In the genomic region with DNA sequence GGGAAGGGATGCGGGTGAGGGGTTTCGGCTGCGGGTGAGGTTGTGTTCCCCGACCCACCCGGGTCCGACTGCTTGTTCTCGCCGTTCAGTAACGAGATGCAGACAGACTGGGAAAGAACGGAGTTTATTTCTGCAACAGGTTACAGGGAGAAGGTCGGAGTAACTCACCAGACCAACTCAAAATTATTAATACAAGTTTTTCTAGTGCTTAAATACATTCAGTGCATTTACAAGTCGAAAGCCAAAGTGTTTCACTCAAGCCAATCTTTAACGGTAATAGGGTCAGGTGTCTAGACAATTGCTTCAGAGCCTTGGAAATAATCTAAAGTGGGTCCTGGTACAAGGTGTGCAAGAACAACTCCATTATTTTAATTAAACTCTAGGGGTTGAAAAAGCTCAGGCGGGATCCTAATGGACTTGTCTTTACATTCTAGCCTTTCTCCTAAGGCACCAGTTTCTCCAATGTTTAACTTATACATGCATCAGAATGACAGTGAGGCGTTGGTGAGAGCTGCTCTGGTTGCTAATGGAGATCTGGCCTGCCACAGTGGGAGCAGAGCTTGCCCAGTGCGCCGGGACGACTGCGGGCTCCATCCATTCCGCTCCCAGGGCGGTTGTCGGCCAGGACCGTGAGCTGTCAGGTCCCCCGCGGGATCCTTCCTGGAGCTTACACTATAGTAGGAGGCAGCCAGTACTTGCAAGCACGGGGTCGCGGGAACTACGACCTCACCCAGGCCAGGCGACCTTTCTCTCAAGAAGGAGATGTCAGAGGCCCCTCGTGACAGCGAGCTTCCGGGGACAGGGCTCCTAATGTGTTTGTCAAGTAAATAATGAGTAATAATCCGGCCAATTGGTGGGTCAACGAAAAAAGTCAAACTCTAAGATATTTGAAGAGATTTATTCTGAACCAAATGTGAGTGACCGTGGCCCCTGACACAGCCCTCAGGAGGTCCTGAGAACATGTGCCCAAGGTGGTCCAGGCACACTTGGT, we compare ENCODE assay signal across 8 cellular contexts. TPM values are rescaled to one million over a fixed set of nuclear protein-coding genes. Genes with fewer than 3 reads are reported as not detected.
A peak's percentile ranks its signal among the peaks of the same experiment; 100 is the strongest.
DNase-seq lines count a peak whose midpoint lies in the region; ATAC-seq and TF ChIP-seq lines count a peak whose summit lies in the region.

No MANE protein-coding gene starts in this region.

- H3K4me1 Mint-ChIP-seq in progenitor cell of endocrine pancreas (ENCODE audit: low read depth): peaks cover 40% of the 10 kb centered on the region

- intact Hi-C loops in left ventricle myocardium superior (cut with micrococcal nuclease): no loop called here

- no peaks in the 10 kb centered on the region for H3K9me3 Mint-ChIP-seq in activated naive CD4-positive, alpha-beta T cell treated with anti-CD3 and anti-CD28 coated beads, Interleukin-2, amount 50 U/mL, for 72 hours
- no peaks in the 10 kb centered on the region for H3K9me3 Mint-ChIP-seq in progenitor cell of endocrine pancreas (ENCODE audit: low read depth)

- peak overlapping the region; percentile 95 to 97 for H3K27ac Mint-ChIP-seq in activated naive CD4-positive, alpha-beta T cell treated with anti-CD3 and anti-CD28 coated beads, Interleukin-2, amount 50 U/mL, for 72 hours
- H3K27ac Mint-ChIP-seq in progenitor cell of endocrine pancreas: peak overlapping the region; percentile 99

- H3K4me3 Mint-ChIP-seq in progenitor cell of endocrine pancreas (ENCODE audit: low read depth): peak overlapping the region; percentile 95

- H3K27me3 Mint-ChIP-seq in progenitor cell of endocrine pancreas: no peaks in the 10 kb centered on the region

- TF ChIP-seq CTCF in GM12875 (IDR thresholded peaks at IDR 0.05; ENCODE audit: borderline replicate concordance, insufficient read depth, low read depth, low read length): no peak
- TF ChIP-seq CTCF in progenitor cell of endocrine pancreas (IDR thresholded peaks at IDR 0.05; ENCODE audit: unreplicated experiment): no peak
- TF ChIP-seq CTCF in GM13977 (IDR thresholded peaks at IDR 0.05; ENCODE audit: extremely low read depth, insufficient read depth, missing control alignments): no peak

- no peak for DNase-seq in activated naive CD4-positive, alpha-beta T cell treated with anti-CD3 and anti-CD28 coated beads, Interleukin-2, amount 50 U/mL, for 72 hours (ENCODE audit: low spot score in 2 of 2)
- DNase-seq in left ventricle myocardium superior: peak; percentile 48
- DNase-seq in progenitor cell of endocrine pancreas (ENCODE audit: low spot score, unreplicated experiment): peak; percentile 17
- no peak for DNase-seq in NOMO-1 (lab: John Stamatoyannopoulos, UW; ENCODE audit: unreplicated experiment in 2 of 2)
- no peak for DNase-seq in GM13977 (ENCODE audit: low spot score)

- in situ Hi-C loops in GM13977 (cut with MboI; ENCODE audit: low pct_unique_long_range_greater_than_20kb, low sequenced_read_pairs, unreplicated experiment): no loop called here

- peaks cover 15 to 16% of the 10 kb centered on the region in 2 donors for H3K36me3 Mint-ChIP-seq in activated naive CD4-positive, alpha-beta T cell treated with anti-CD3 and anti-CD28 coated beads, Interleukin-2, amount 50 U/mL, for 72 hours
- H3K36me3 Mint-ChIP-seq in progenitor cell of endocrine pancreas (ENCODE audit: insufficient read depth): peaks cover 4% of the 10 kb centered on the region

- peak overlapping the region; percentile 82 for H3K4me3 ChIP-seq in GM12875 (ENCODE audit: low read depth, low read length)

- ATAC-seq in HG02840 (IDR thresholded peaks at IDR 0.05; ENCODE audit: low FRiP score, unreplicated experiment) (peak; percentile 23), left ventricle myocardium superior (peak; percentile 10)
- no peak for ATAC-seq in activated naive CD4-positive, alpha-beta T cell treated with anti-CD3 and anti-CD28 coated beads, Interleukin-2, amount 50 U/mL, for 72 hours
- ATAC-seq in activated CD4-positive, CD25-positive, alpha-beta regulatory T cell treated with anti-CD3 and anti-CD28 coated beads, Interleukin-2, amount 50 U/mL, for 24 hours: no peak

RNA-seq across cellular contexts. Expression of a gene that starts 0.8 kb away (rescaled TPM):
- total RNA-seq in activated naive CD4-positive, alpha-beta T cell treated with anti-CD3 and anti-CD28 coated beads, Interleukin-2, amount 50 U/mL, for 72 hours: 10 to 100 TPM; 59.5 to 67.6 TPM
- 333 TPM for total RNA-seq in left ventricle myocardium superior
- 90.6 and 92.3 TPM in 2 replicates for total RNA-seq in progenitor cell of endocrine pancreas

RNA-seq across cellular contexts. Expression of a gene that starts 4.1 kb away (rescaled TPM):
- total RNA-seq in activated naive CD4-positive, alpha-beta T cell treated with anti-CD3 and anti-CD28 coated beads, Interleukin-2, amount 50 U/mL, for 72 hours: 1 to 10 TPM; 1.0 to 1.5 TPM
- total RNA-seq in left ventricle myocardium superior (0.92 TPM), progenitor cell of endocrine pancreas (0.60 and 0.78 TPM in 2 replicates)

RNA-seq across cellular contexts. Expression of a gene that starts 32.1 kb away (rescaled TPM):
- under 1 TPM; 0.34 to 0.70 TPM for total RNA-seq in activated naive CD4-positive, alpha-beta T cell treated with anti-CD3 and anti-CD28 coated beads, Interleukin-2, amount 50 U/mL, for 72 hours
- total RNA-seq in left ventricle myocardium superior: 0.17 TPM
- 2.3 and 2.5 TPM in 2 replicates for total RNA-seq in progenitor cell of endocrine pancreas

Comparison
In these comparisons a context has a peak if more than half of its experiments do, and no peak if none do; other contexts are left out.
1. ATAC-seq: peak in HG02840 (single experiment) and left ventricle myocardium superior (single experiment); none in activated naive CD4-positive, alpha-beta T cell treated with anti-CD3 and anti-CD28 coated beads, Interleukin-2, amount 50 U/mL, for 72 hours (0 of 2) and activated CD4-positive, CD25-positive, alpha-beta regulatory T cell treated with anti-CD3 and anti-CD28 coated beads, Interleukin-2, amount 50 U/mL, for 24 hours (0 of 2).
2. DNase-seq: peak in left ventricle myocardium superior (single experiment) and progenitor cell of endocrine pancreas (single experiment); none in activated naive CD4-positive, alpha-beta T cell treated with anti-CD3 and anti-CD28 coated beads, Interleukin-2, amount 50 U/mL, for 72 hours (0 of 2), NOMO-1 (0 of 2) and GM13977 (single experiment).